Comparison of ENCODE assay signal across 8 cellular contexts in the genomic region with DNA sequence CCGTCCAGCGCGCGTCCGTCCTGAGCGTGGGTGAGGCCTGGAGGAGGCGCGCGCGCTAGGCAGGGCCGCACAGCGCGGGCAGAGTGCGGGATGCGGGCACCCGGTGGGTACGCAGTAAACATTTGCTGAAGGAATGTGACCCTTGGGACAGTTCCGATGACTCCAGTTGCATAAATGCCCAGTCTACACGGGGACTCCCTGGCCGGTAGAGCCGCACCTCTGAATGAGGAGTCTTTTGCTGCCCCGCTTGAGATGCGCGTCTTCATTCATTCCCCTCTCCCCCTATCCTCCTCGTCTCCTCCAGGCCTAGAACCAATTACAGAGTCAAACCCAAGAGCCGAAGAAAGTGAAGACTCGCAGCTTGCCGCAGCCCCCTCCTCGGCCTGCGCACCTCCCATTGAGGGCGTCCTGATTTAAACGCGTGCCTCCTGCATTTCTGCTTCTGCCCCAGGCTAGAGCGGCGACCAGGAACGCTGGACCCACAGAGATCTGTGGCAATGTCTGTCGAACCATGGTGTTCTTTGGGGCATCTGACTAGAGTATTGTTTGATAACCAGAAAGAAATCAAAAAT. TPM values are rescaled to one million over a fixed set of nuclear protein-coding genes. Genes with fewer than 3 reads are reported as not detected.
DNase-seq lines count a peak whose midpoint lies in the region; ATAC-seq and TF ChIP-seq lines count a peak whose summit lies in the region.

No MANE protein-coding gene starts in this region.

- intact Hi-C loops in upper lobe of right lung (cut with DNase I) = no loop called here

- H3K4me1 ChIP-seq in lung (ENCODE audit: control insufficient read depth in 2 of 2, insufficient read depth in 2 of 2, low read length in 2 of 2) (peaks cover 5 to 9% of the 10 kb centered on the region in 2 donors), upper lobe of right lung (peaks cover 20% of the 10 kb centered on the region)

- no peak for TF ChIP-seq CTCF in AG10803 (conservative IDR thresholded peaks at IDR 0.05; ENCODE audit: low read length)
- no peak for TF ChIP-seq CTCF in lung (IDR thresholded peaks at IDR 0.05; ENCODE audit: control extremely low read depth, extremely low read depth)
- TF ChIP-seq CTCF in upper lobe of right lung (IDR thresholded peaks at IDR 0.05) = no peak

- H3K27ac ChIP-seq in caudate nucleus (ENCODE audit: low read depth, low read length) (peak overlapping the region; percentile 73), lung (ENCODE audit: low read depth in 1 of 2, low read length in 1 of 2) (peak overlapping the region; percentile 77 to 81), upper lobe of right lung (peak overlapping the region; percentile 99)

- H3K9me3 ChIP-seq in lung (ENCODE audit: control insufficient read depth in 2 of 2, insufficient read depth in 1 of 2, low read length in 1 of 2) (no peaks in the 10 kb centered on the region), upper lobe of right lung (no peaks in the 10 kb centered on the region)

- ATAC-seq in GM19372 (IDR thresholded peaks at IDR 0.05; ENCODE audit: low read depth, unreplicated experiment) = peak; percentile 22
- ATAC-seq in HG03520 (IDR thresholded peaks at IDR 0.05; ENCODE audit: unreplicated experiment) = peak; percentile 35
- peak; percentile 12 for ATAC-seq in lung (ENCODE audit: insufficient read depth, low FRiP score)
- peak; percentile 44 for ATAC-seq in upper lobe of right lung

- H3K36me3 ChIP-seq in lung (ENCODE audit: control insufficient read depth in 2 of 2, insufficient read depth in 2 of 2, low read length in 2 of 2) (peaks cover 0 to 7% of the 10 kb centered on the region in 2 donors), upper lobe of right lung (no peaks in the 10 kb centered on the region)

- whole genome bisulfite sequencing in lung, 2 donors = 8 to 12% methylated on average over 37 of the region's 37 CpGs

- H3K4me3 ChIP-seq in AG10803 (ENCODE audit: low read length) (peak overlapping the region; percentile 79), lung (peak overlapping the region; percentile 57), upper lobe of right lung (peak overlapping the region; percentile 82)

- no peak for DNase-seq in AG10803 (ENCODE audit: low read depth)
- DNase-seq in caudate nucleus (lab: John Stamatoyannopoulos, UW) = peak in 2 of 61 donors; percentile 47 to 66
- DNase-seq in lung (ENCODE audit: low spot score) = no peak
- DNase-seq in upper lobe of right lung = peak; percentile 58
- no peak for DNase-seq in stimulated activated CD4-positive, alpha-beta T cell treated with anti-CD3 and anti-CD28 coated beads, Interleukin-12 subunit alpha, Interleukin-12 subunit beta, amount 100 ng/mL, for 4 hours
- no peak for DNase-seq in NCI-H510A (lab: John Stamatoyannopoulos, UW)

- no peaks in the 10 kb centered on the region for H3K27me3 ChIP-seq in lung (ENCODE audit: control insufficient read depth, insufficient read depth)
- no peaks in the 10 kb centered on the region for H3K27me3 ChIP-seq in upper lobe of right lung

RNA-seq across cellular contexts. Expression of a gene that starts 0.7 kb away (rescaled TPM):
- total RNA-seq in lung = 10 to 100 TPM; 59.4 to 87.3 TPM
- polyA plus RNA-seq in lung = 100 to 1,000 TPM in 1 of 2 donors, 10 to 100 TPM in 1; 62.4 to 142 TPM
- 66.7 TPM for total RNA-seq in upper lobe of right lung

RNA-seq across cellular contexts. Expression of a gene that starts 5.2 kb away (rescaled TPM):
- total RNA-seq in lung = 10 to 100 TPM in 1 of 2 donors, 1 to 10 TPM in 1; 5.7 to 21.2 TPM
- 10 to 100 TPM; 11.8 to 14.5 TPM for polyA plus RNA-seq in lung
- 12.7 TPM for total RNA-seq in upper lobe of right lung

RNA-seq across cellular contexts. Expression of a gene that starts 17.2 kb away (rescaled TPM):
- 1 to 10 TPM; 1.2 to 2.7 TPM for total RNA-seq in lung
- 1 to 10 TPM in 1 of 2 donors, under 1 TPM in 1; 0.91 to 1.1 TPM for polyA plus RNA-seq in lung
- total RNA-seq in upper lobe of right lung = 2.6 TPM

RNA-seq across cellular contexts. Expression of a gene that starts 20.7 kb away (rescaled TPM):
- total RNA-seq in lung (not detected), upper lobe of right lung (not detected)
- polyA plus RNA-seq in lung = 1 to 10 TPM; 1.1 to 1.7 TPM

RNA-seq across cellular contexts. Expression of a gene that starts 37.7 kb away (rescaled TPM):
- total RNA-seq in lung (1 to 10 TPM in 1 of 2 donors, under 1 TPM in 1; 0.85 to 1.0 TPM), upper lobe of right lung (0.69 TPM)
- 1 to 10 TPM in 1 of 2 donors, under 1 TPM in 1; 0.39 to 1.6 TPM for polyA plus RNA-seq in lung
